In the genomic region with DNA sequence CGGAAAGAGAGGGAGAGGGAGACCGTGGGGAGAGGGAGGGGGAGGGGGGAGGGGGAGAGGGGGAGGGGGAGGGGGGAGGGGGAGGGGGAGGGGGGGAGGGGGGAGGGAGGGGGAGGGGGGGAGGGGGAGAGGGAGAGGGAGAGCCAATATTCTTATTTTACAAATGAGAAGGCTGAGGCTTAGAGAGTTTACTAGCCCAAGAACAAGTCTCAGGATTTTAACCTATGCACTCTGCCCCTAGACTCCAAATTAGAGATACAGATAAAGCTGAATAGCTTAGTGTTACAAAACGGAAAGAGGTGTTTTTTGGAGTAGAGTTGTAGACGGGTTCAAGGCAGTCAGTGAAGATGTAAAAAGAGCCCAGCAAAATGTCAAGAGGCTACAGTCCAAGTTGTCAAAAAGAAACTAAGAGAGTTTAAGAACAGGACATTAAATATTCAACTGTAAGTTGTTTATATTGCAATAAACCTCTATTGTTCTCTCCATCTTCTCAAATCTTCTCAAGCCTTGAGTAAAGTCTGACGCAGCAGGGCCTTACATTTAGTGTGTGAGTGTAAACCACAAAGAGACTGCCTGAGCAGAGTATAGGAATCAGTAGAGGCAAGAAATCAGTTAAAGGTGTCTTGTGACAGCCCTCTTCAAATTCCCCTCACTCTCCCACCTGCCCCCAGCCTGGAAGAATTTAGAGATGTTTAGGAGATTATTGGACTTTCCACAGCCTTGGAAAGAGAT, we compare ENCODE assay signal across 1 cellular context.
TF ChIP-seq lines count a peak whose summit lies in the region.

No MANE protein-coding gene starts in this region.

TF ChIP-seq in SK-N-SH, 30 proteins besides CTCF, POLR2A, EP300 and RAD21:
- no peak for TF ChIP-seq FOXM1 (IDR thresholded peaks at IDR 0.05; ENCODE audit: low read depth)
- TF ChIP-seq EZH2phosphoT487 (IDR thresholded peaks at IDR 0.05; ENCODE audit: borderline replicate concordance, low read depth): no peak
- no peak for TF ChIP-seq USF1 (IDR thresholded peaks at IDR 0.05; ENCODE audit: borderline replicate concordance, low read depth)
- TF ChIP-seq YY1 (IDR thresholded peaks at IDR 0.05; ENCODE audit: low read depth): no peak
- TF ChIP-seq, protein P1, sequence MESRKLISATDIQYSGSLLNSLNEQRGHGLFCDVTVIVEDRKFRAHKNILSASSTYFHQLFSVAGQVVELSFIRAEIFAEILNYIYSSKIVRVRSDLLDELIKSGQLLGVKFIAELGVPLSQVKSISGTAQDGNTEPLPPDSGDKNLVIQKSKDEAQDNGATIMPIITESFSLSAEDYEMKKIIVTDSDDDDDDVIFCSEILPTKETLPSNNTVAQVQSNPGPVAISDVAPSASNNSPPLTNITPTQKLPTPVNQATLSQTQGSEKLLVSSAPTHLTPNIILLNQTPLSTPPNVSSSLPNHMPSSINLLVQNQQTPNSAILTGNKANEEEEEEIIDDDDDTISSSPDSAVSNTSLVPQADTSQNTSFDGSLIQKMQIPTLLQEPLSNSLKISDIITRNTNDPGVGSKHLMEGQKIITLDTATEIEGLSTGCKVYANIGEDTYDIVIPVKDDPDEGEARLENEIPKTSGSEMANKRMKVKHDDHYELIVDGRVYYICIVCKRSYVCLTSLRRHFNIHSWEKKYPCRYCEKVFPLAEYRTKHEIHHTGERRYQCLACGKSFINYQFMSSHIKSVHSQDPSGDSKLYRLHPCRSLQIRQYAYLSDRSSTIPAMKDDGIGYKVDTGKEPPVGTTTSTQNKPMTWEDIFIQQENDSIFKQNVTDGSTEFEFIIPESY (IDR thresholded peaks at IDR 0.05; ENCODE audit: borderline replicate concordance, low read depth): no peak
- TF ChIP-seq POLR2AphosphoS5 (IDR thresholded peaks at IDR 0.05; ENCODE audit: low read depth, low read length): no peak
- no peak for TF ChIP-seq USF2 (IDR thresholded peaks at IDR 0.05; ENCODE audit: borderline replicate concordance, low read depth, low read length)
- no peak for TF ChIP-seq MAX (IDR thresholded peaks at IDR 0.05; ENCODE audit: low read depth)
- TF ChIP-seq, protein P2, sequence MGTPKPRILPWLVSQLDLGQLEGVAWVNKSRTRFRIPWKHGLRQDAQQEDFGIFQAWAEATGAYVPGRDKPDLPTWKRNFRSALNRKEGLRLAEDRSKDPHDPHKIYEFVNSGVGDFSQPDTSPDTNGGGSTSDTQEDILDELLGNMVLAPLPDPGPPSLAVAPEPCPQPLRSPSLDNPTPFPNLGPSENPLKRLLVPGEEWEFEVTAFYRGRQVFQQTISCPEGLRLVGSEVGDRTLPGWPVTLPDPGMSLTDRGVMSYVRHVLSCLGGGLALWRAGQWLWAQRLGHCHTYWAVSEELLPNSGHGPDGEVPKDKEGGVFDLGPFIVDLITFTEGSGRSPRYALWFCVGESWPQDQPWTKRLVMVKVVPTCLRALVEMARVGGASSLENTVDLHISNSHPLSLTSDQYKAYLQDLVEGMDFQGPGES (IDR thresholded peaks at IDR 0.05; ENCODE audit: low read depth, low read length): no peak
- no peak for TF ChIP-seq RXRA (IDR thresholded peaks at IDR 0.05; ENCODE audit: borderline replicate concordance, low read depth)
- no peak for TF ChIP-seq RFX5 (IDR thresholded peaks at IDR 0.05; ENCODE audit: low read length)
- no peak for TF ChIP-seq GATA2 (CRISPR knock-in tag; IDR thresholded peaks at IDR 0.05)
